16 cellular contexts compared by ENCODE assay signal in the genomic region with DNA sequence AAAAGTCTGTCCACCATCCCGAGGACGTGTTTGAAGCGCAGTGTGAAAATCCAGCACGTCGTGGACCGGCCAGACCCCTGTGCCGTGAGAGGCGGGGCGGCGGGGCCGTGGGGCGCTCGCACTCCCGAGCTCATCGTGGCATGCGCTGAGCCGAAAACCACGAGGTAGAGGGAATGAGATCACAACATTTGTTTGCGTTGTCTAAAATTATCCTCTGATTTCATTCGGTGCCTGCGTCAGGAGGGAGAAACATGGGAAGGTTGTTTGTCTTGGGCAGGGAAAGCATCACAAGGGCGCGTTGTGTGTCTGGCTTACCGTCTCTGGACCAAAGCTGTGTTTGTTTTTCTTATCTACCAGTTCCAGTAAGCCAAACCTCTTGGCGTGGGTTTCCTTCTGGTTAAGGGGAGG.
DNase-seq lines count a peak whose midpoint lies in the region; ATAC-seq, FAIRE-seq and TF ChIP-seq lines count a peak whose summit lies in the region.
"Had no signal": no experiment of that assay in that cellular context is flagged by ENCODE, and none has a peak within 500 bp of the region (broad histone marks: within the 10 kb centered on the region; RNA-seq: fewer than 3 reads in every experiment).

No MANE protein-coding gene starts in this region.

- H3K9ac ChIP-seq in astrocyte (ENCODE audit: low read length): peak overlapping the region; percentile 65
- H3K9ac ChIP-seq in skeletal muscle tissue (ENCODE audit: low read depth in 1 of 3, low read length in 3 of 3): no peak overlapping the region
- H3K9ac ChIP-seq: BLaER1, KMS-11 had no signal

- H3K9me3 ChIP-seq in astrocyte (ENCODE audit: insufficient read depth, low read depth, low read length) (peaks cover 5% of the 10 kb centered on the region), right cardiac atrium (ENCODE audit: control insufficient read depth, low read length) (no peaks in the 10 kb centered on the region), skeletal muscle tissue (ENCODE audit: control insufficient read depth in 3 of 3, low read length in 3 of 3) (no peaks in the 10 kb centered on the region), psoas muscle (no peaks in the 10 kb centered on the region)
- H3K9me3 ChIP-seq: BLaER1 had no signal

- H3K36me3 Mint-ChIP-seq in astrocyte (ENCODE audit: low read depth, unreplicated experiment): peaks cover 25% of the 10 kb centered on the region

- H3K27ac Mint-ChIP-seq in astrocyte (ENCODE audit: unreplicated experiment): no peak overlapping the region
- H3K27ac Mint-ChIP-seq: activated T-helper 17 cell treated with anti-CD3 and anti-CD28 coated beads, Interleukin-2, amount 50 U/mL, for 72 hours; HFFc6; nephron; T-helper 1 cell treated with Interleukin-12 subunit alpha and Interleukin-12 subunit beta and Interleukin-4 antibody, amounts not matched to agents 30 μg/mL and 1 μg/mL, for 36 hours had no signal

- H3K36me3 ChIP-seq in astrocyte (ENCODE audit: insufficient read depth, low read length) (peaks cover 6% of the 10 kb centered on the region), skeletal muscle tissue (ENCODE audit: control insufficient read depth in 3 of 3, insufficient read depth in 3 of 3, low read length in 3 of 3) (peaks cover 16 to 27% (median 24%) of the 10 kb centered on the region in 3 donors), psoas muscle (ENCODE audit: insufficient read depth in 1 of 2, low read depth in 1 of 2) (peaks cover 6 to 22% of the 10 kb centered on the region in 2 donors)
- H3K36me3 ChIP-seq: BLaER1 had no signal

- H3K4me3 ChIP-seq in astrocyte (ENCODE audit: insufficient read depth, low read depth, low read length) (no peak overlapping the region), right cardiac atrium (ENCODE audit: low read length) (no peak overlapping the region), skeletal muscle tissue (ENCODE audit: low read length in 3 of 3) (no peak overlapping the region), psoas muscle (no peak overlapping the region)
- H3K4me3 ChIP-seq: BLaER1 had no signal

- peak overlapping the region; percentile 46 for H3K4me2 ChIP-seq in astrocyte (ENCODE audit: low read length)
- H3K4me2 ChIP-seq: BLaER1, KMS-11 had no signal

- H3K27ac ChIP-seq in astrocyte (ENCODE audit: low read depth, low read length): peak overlapping the region; percentile 84
- peak overlapping the region; percentile 19 for H3K27ac ChIP-seq in right cardiac atrium (ENCODE audit: low read length)
- H3K27ac ChIP-seq in skeletal muscle tissue (ENCODE audit: low read depth, low read length): peak overlapping the region; percentile 72
- H3K27ac ChIP-seq in psoas muscle: no peak overlapping the region
- H3K27ac ChIP-seq: BLaER1, KMS-11 had no signal

- no peaks in the 10 kb centered on the region for H3K79me2 ChIP-seq in astrocyte (ENCODE audit: insufficient read depth, low read length)

- FAIRE-seq in astrocyte (lab: Jason Lieb, UNC): no peak
- FAIRE-seq: islet of Langerhans had no signal

- peaks cover 2% of the 10 kb centered on the region for H3K27me3 Mint-ChIP-seq in astrocyte (ENCODE audit: low read depth, unreplicated experiment)

- peak; percentile 88 to 95 for ATAC-seq in right cardiac atrium
- no peak for ATAC-seq in psoas muscle
- ATAC-seq: activated T-helper 17 cell treated with anti-CD3 and anti-CD28 coated beads, Interleukin-2, amount 50 U/mL, for 72 hours had no signal

- H3K4me1 ChIP-seq in astrocyte (ENCODE audit: insufficient read depth, low read length): peaks cover 38% of the 10 kb centered on the region
- H3K4me1 ChIP-seq in right cardiac atrium (ENCODE audit: control insufficient read depth, insufficient read depth, low read length): no peaks in the 10 kb centered on the region
- peaks cover 0 to 5% (median 3%) of the 10 kb centered on the region in 3 donors for H3K4me1 ChIP-seq in skeletal muscle tissue (ENCODE audit: control insufficient read depth in 3 of 3, insufficient read depth in 3 of 3, low read length in 3 of 3)
- no peaks in the 10 kb centered on the region for H3K4me1 ChIP-seq in psoas muscle
- H3K4me1 ChIP-seq: BLaER1 had no signal

- H3K27me3 ChIP-seq in astrocyte (ENCODE audit: insufficient read depth, low read length) (no peaks in the 10 kb centered on the region), right cardiac atrium (ENCODE audit: control insufficient read depth, insufficient read depth) (no peaks in the 10 kb centered on the region), skeletal muscle tissue (ENCODE audit: control insufficient read depth in 3 of 3, insufficient read depth in 3 of 3, low read length in 3 of 3) (no peaks in the 10 kb centered on the region), psoas muscle (ENCODE audit: insufficient read depth in 3 of 3, low read length in 2 of 3) (no peaks in the 10 kb centered on the region)
- H3K27me3 ChIP-seq: BLaER1 had no signal

- TF ChIP-seq CTCF in astrocyte (IDR thresholded peaks at IDR 0.05; ENCODE audit: insufficient read depth, low read depth, low read length) (no peak), psoas muscle (IDR thresholded peaks at IDR 0.05) (no peak)

- 55% methylated on average over 25 of the region's 25 CpGs for WGBS in right cardiac atrium
- 79 to 87% (median 87%) methylated on average over 25 of the region's 25 CpGs for WGBS in psoas muscle, 3 donors

- no peak overlapping the region for H3K4me3 Mint-ChIP-seq in astrocyte (ENCODE audit: unreplicated experiment)
- H3K4me3 Mint-ChIP-seq: activated T-helper 17 cell treated with anti-CD3 and anti-CD28 coated beads, Interleukin-2, amount 50 U/mL, for 72 hours; HFFc6; nephron; T-helper 1 cell treated with Interleukin-12 subunit alpha and Interleukin-12 subunit beta and Interleukin-4 antibody, amounts not matched to agents 30 μg/mL and 1 μg/mL, for 36 hours had no signal

- DNase-seq in Daoy (ENCODE audit: low read depth) (peak; percentile 59), astrocyte (ENCODE audit: low read depth) (peak; percentile 98), right cardiac atrium (peak; percentile 71 to 85 (median 74)), NCI-H2081 (lab: John Stamatoyannopoulos, UW) (no peak), psoas muscle (no peak), NCI-H774 (lab: John Stamatoyannopoulos, UW) (no peak)
- DNase-seq in activated effector memory CD4-positive, alpha-beta T cell treated with anti-CD3 and anti-CD28 coated beads, Interleukin-2, amount 50 U/mL, for 16 hours: no peak
- DNase-seq: GDM1, HFFc6 had no signal

- peaks cover 10% of the 10 kb centered on the region for H3K4me1 Mint-ChIP-seq in astrocyte (ENCODE audit: low read depth, unreplicated experiment)
- H3K4me1 Mint-ChIP-seq: activated T-helper 17 cell treated with anti-CD3 and anti-CD28 coated beads, Interleukin-2, amount 50 U/mL, for 72 hours; nephron had no signal

- no peak overlapping the region for H2AFZ ChIP-seq in astrocyte (ENCODE audit: low read depth, low read length)

- H4K20me1 ChIP-seq in astrocyte (ENCODE audit: insufficient read depth, low read length): no peaks in the 10 kb centered on the region
- H4K20me1 ChIP-seq: BLaER1 had no signal

- peaks cover 7% of the 10 kb centered on the region for H3K9me3 Mint-ChIP-seq in astrocyte (ENCODE audit: unreplicated experiment)
- H3K9me3 Mint-ChIP-seq: activated T-helper 17 cell treated with anti-CD3 and anti-CD28 coated beads, Interleukin-2, amount 50 U/mL, for 72 hours; T-helper 1 cell treated with Interleukin-12 subunit alpha and Interleukin-12 subunit beta and Interleukin-4 antibody, amounts not matched to agents 30 μg/mL and 1 μg/mL, for 36 hours had no signal

- intact Hi-C loops in right cardiac atrium (cut with DNase I) (no loop called here), psoas muscle (cut with DNase I) (no loop called here)

Comparison
In these comparisons a context has a peak if more than half of its experiments do, and no peak if none do; other contexts are left out.
1. DNase-seq: peak in Daoy (single experiment), astrocyte (single experiment) and right cardiac atrium (3 of 3); none in NCI-H2081 (0 of 2), psoas muscle (0 of 2), activated effector memory CD4-positive, alpha-beta T cell treated with anti-CD3 and anti-CD28 coated beads, Interleukin-2, amount 50 U/mL, for 16 hours (single experiment) and NCI-H774 (single experiment).
2. ATAC-seq: peak in right cardiac atrium (2 of 2); none in psoas muscle (0 of 4).